Comparison of ENCODE assay signal across 1 cellular context in the genomic region with DNA sequence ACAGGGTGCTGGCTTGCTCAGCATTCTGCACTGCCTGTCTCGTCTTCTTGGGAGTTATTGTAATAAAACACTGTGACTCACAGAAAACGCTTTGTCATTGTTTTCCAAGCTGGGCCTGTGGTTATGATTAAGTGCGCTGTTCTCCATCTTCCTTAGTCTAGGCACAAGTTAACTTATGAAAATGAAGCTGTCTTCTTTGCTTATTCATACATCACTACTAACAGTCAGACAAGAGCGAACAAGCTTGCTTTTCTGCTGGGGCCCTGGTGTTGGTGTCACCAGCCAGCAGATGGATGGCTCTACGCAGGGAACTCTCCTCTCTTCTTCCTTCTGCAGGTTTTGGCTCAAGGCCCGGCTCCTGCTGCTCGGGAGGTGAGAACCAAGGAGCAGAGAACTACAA.
TF ChIP-seq lines count a peak whose summit lies in the region.

No MANE protein-coding gene starts in this region.

TF ChIP-seq in IMR-90, 13 proteins besides CTCF, POLR2A, EP300 and RAD21 (continued from another document):
- peak; percentile 56 for TF ChIP-seq FOS (IDR thresholded peaks at IDR 0.05; ENCODE audit: low read depth, low read length)
- TF ChIP-seq NFE2L2 (IDR thresholded peaks at IDR 0.05; ENCODE audit: low read depth, low read length): peak; percentile 88
- peak; percentile 72 for TF ChIP-seq MAFK (IDR thresholded peaks at IDR 0.05; ENCODE audit: low read depth, low read length)
